ENCODE assay signal across 10 cellular contexts in the genomic region with DNA sequence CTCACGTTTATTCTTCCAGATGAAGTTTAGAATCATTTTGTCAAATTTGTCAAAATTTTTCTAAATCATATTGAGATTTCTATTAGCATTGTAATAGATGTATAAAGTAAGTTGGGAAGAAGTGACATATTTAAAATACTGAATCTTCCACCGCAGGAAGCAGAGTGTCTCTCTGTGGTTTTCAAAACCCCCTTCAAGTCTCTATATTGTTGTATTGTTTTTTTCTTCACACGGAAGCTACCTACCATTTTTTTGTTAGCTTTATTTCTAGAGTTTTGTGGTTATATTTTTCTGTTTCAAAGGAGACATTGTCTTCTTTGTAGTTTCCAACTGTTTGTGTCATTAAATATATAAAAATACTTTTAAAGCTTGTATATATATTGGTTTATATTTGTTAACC.
A peak's percentile ranks its signal among the peaks of the same experiment; 100 is the strongest.
DNase-seq lines count a peak whose midpoint lies in the region; ATAC-seq lines count a peak whose summit lies in the region.
"Had no signal": no experiment of that assay in that cellular context is flagged by ENCODE, and none has a peak within 500 bp of the region (broad histone marks: within the 10 kb centered on the region; RNA-seq: fewer than 3 reads in every experiment).

No MANE protein-coding gene starts in this region.

- ATAC-seq in HG02973 (IDR thresholded peaks at IDR 0.05; ENCODE audit: unreplicated experiment) = peak; percentile 38
- ATAC-seq in stimulated activated naive CD8-positive, alpha-beta T cell treated with anti-CD3 and anti-CD28 coated beads, Interleukin-15, Interleukin-2, amounts not matched to agents 100 U/mL and 50 U/mL, for 24 hours = peak; percentile 51
- ATAC-seq: left lung had no signal

- no peaks in the 10 kb centered on the region for H3K36me3 Mint-ChIP-seq in activated naive CD4-positive, alpha-beta T cell treated with anti-CD3 and anti-CD28 coated beads for 36 hours (ENCODE audit: low read depth)
- H3K36me3 Mint-ChIP-seq in T-helper 1 cell treated with Interleukin-12 subunit alpha and Interleukin-12 subunit beta and Interleukin-4 antibody, amounts not matched to agents 30 μg/mL and 1 μg/mL, for 36 hours (ENCODE audit: low read depth) = peaks cover 6% of the 10 kb centered on the region
- H3K36me3 Mint-ChIP-seq: brain had no signal

- CTCF ChIA-PET in activated naive CD4-positive, alpha-beta T cell treated with anti-CD3 and anti-CD28 coated beads for 36 hours (lab: Charles Lee) = interaction anchor here (0.7 to 1.6 kb wide), 3 partner anchors 108 to 377 kb away, joined by 3 read pairs; no protein-coding TSS in a partner anchor

- intact Hi-C loops in activated naive CD4-positive, alpha-beta T cell treated with anti-CD3 and anti-CD28 coated beads for 36 hours (cut with micrococcal nuclease) = loop anchor here (1.0 to 10.0 kb wide), 3 partner anchors 19 to 105 kb away; no protein-coding TSS in a partner anchor

- H3K4me1 Mint-ChIP-seq in activated naive CD4-positive, alpha-beta T cell treated with anti-CD3 and anti-CD28 coated beads for 36 hours (ENCODE audit: low read depth) = peaks cover 18% of the 10 kb centered on the region
- H3K4me1 Mint-ChIP-seq in T-helper 1 cell treated with Interleukin-12 subunit alpha and Interleukin-12 subunit beta and Interleukin-4 antibody, amounts not matched to agents 30 μg/mL and 1 μg/mL, for 36 hours (ENCODE audit: low read depth) = peaks cover 19% of the 10 kb centered on the region
- H3K4me1 Mint-ChIP-seq: brain had no signal

- no peak overlapping the region for H3K27ac Mint-ChIP-seq in activated naive CD4-positive, alpha-beta T cell treated with anti-CD3 and anti-CD28 coated beads for 36 hours
- no peak overlapping the region for H3K27ac Mint-ChIP-seq in T-helper 1 cell treated with Interleukin-12 subunit alpha and Interleukin-12 subunit beta and Interleukin-4 antibody, amounts not matched to agents 30 μg/mL and 1 μg/mL, for 36 hours
- H3K27ac Mint-ChIP-seq: brain had no signal

- H3K9me3 Mint-ChIP-seq in activated naive CD4-positive, alpha-beta T cell treated with anti-CD3 and anti-CD28 coated beads for 36 hours = no peaks in the 10 kb centered on the region
- no peaks in the 10 kb centered on the region for H3K9me3 Mint-ChIP-seq in T-helper 1 cell treated with Interleukin-12 subunit alpha and Interleukin-12 subunit beta and Interleukin-4 antibody, amounts not matched to agents 30 μg/mL and 1 μg/mL, for 36 hours

- peak; percentile 18 for DNase-seq in activated naive CD4-positive, alpha-beta T cell treated with anti-CD3 and anti-CD28 coated beads for 36 hours
- no peak for DNase-seq in activated naive CD4-positive, alpha-beta T cell treated with anti-CD3 and anti-CD28 coated beads, Interleukin-2, amount 50 U/mL, for 16 hours
- no peak for DNase-seq in stimulated activated naive CD8-positive, alpha-beta T cell treated with anti-CD3 and anti-CD28 coated beads, Interleukin-15, Interleukin-2, amounts not matched to agents 100 U/mL and 50 U/mL, for 24 hours
- DNase-seq in amygdala (lab: John Stamatoyannopoulos, UW) = no peak
- DNase-seq in NCI-H1105 treated with DMSO at 0.1 percent for 48 hours (lab: John Stamatoyannopoulos, UW) = no peak
- DNase-seq in epidermal melanocyte (ENCODE audit: insufficient read length, low spot score) = no peak
- DNase-seq: left lung had no signal

- H3K4me3 Mint-ChIP-seq in activated naive CD4-positive, alpha-beta T cell treated with anti-CD3 and anti-CD28 coated beads for 36 hours = no peak overlapping the region
- peak overlapping the region; percentile 53 for H3K4me3 Mint-ChIP-seq in T-helper 1 cell treated with Interleukin-12 subunit alpha and Interleukin-12 subunit beta and Interleukin-4 antibody, amounts not matched to agents 30 μg/mL and 1 μg/mL, for 36 hours
- H3K4me3 Mint-ChIP-seq: brain had no signal

- no peaks in the 10 kb centered on the region for H3K27me3 Mint-ChIP-seq in activated naive CD4-positive, alpha-beta T cell treated with anti-CD3 and anti-CD28 coated beads for 36 hours (ENCODE audit: low read depth)
- peaks cover 18% of the 10 kb centered on the region for H3K27me3 Mint-ChIP-seq in T-helper 1 cell treated with Interleukin-12 subunit alpha and Interleukin-12 subunit beta and Interleukin-4 antibody, amounts not matched to agents 30 μg/mL and 1 μg/mL, for 36 hours (ENCODE audit: low read depth)
